25 cellular contexts compared by ENCODE assay signal in genomic region chr6:150150458-150150820, GRCh38. TPM values are rescaled to one million over a fixed set of nuclear protein-coding genes. Genes with fewer than 3 reads are reported as not detected.
"Had no signal": no experiment of that assay in that cellular context is flagged by ENCODE, and none has a peak within 500 bp of the region (broad histone marks: within the 10 kb centered on the region; RNA-seq: fewer than 3 reads in every experiment).

No MANE protein-coding gene starts in this region.

- H3K27ac Mint-ChIP-seq: endodermal cell; mesothelial cell of epicardium; stimulated activated naive B cell treated with anti-CD40 and anti-IgM and Interleukin-4, amounts not matched to agents 10 μg/mL and 1 μg/mL and 100 μg/mL, for 72 hours; T-helper 2 cell treated with Interferon-gamma antibody and Interleukin-4, amounts not matched to agents 5 μg/mL and 100 μg/mL, for 36 hours had no signal

- H3K9me3 ChIP-seq: esophagus squamous epithelium, pancreas, prostate gland, stomach, tibial artery had no signal

- H3K36me3 Mint-ChIP-seq: mesothelial cell of epicardium; stimulated activated naive B cell treated with anti-CD40 and anti-IgM and Interleukin-4, amounts not matched to agents 10 μg/mL and 1 μg/mL and 100 μg/mL, for 72 hours had no signal

- H3K4me3 Mint-ChIP-seq: endodermal cell; mesothelial cell of epicardium; stimulated activated naive B cell treated with anti-CD40 and anti-IgM and Interleukin-4, amounts not matched to agents 10 μg/mL and 1 μg/mL and 100 μg/mL, for 72 hours; T-helper 2 cell treated with Interferon-gamma antibody and Interleukin-4, amounts not matched to agents 5 μg/mL and 100 μg/mL, for 36 hours had no signal

- FAIRE-seq: astrocyte, pancreas had no signal

- H3K9me3 Mint-ChIP-seq: endodermal cell; mesothelial cell of epicardium; stimulated activated naive B cell treated with anti-CD40 and anti-IgM and Interleukin-4, amounts not matched to agents 10 μg/mL and 1 μg/mL and 100 μg/mL, for 72 hours; T-helper 2 cell treated with Interferon-gamma antibody and Interleukin-4, amounts not matched to agents 5 μg/mL and 100 μg/mL, for 36 hours had no signal

- DNase-seq: activated CD4-positive, alpha-beta T cell treated with anti-CD3 and anti-CD28 coated beads for 4 hours; activated CD4-positive, alpha-beta T cell treated with anti-CD3 and anti-CD28 coated beads, Interleukin-2, amount 50 U/mL, for 48 hours; activated CD8-positive, alpha-beta memory T cell treated with anti-CD3 and anti-CD28 coated beads for 24 hours; activated gamma-delta T cell; activated naive CD4-positive, alpha-beta T cell treated with anti-CD3 and anti-CD28 coated beads, Interleukin-2, amount 50 U/mL, for 16 hours; amniotic stem cell; brain microvascular endothelial cell; central memory CD4-positive, alpha-beta T cell; endodermal cell; esophagus squamous epithelium; foreskin melanocyte; naive B cell; pancreas; retina; stimulated activated CD4-positive, alpha-beta T cell treated with anti-CD3 and anti-CD28 coated beads, Interleukin-15, amount 100 ng/mL, for 24 hours; stimulated activated CD4-positive, alpha-beta T cell treated with anti-CD3 and anti-CD28 coated beads, Interleukin-2, amount 100 ng/mL, for 24 hours; stimulated activated naive B cell treated with anti-CD40 and anti-IgM and Interleukin-4, amounts not matched to agents 10 μg/mL and 1 μg/mL and 100 μg/mL, for 72 hours; stomach; T-helper 1 cell; tibial artery had no signal

- H3K4me1 ChIP-seq: pancreas, prostate gland, tibial artery had no signal

- H3K36me3 ChIP-seq: brain microvascular endothelial cell, esophagus squamous epithelium, pancreas, prostate gland, stomach, tibial artery had no signal

- H3K4me3 ChIP-seq: esophagus squamous epithelium, pancreas, prostate gland, stomach, tibial artery had no signal

- ATAC-seq: pancreas; stimulated activated naive B cell treated with anti-CD40 and anti-IgM and Interleukin-4, amounts not matched to agents 10 μg/mL and 1 μg/mL and 100 μg/mL, for 72 hours had no signal

- H3K27ac ChIP-seq: brain microvascular endothelial cell, pancreas, prostate gland, stomach, tibial artery had no signal

RNA-seq across cellular contexts. Expression of gene PPP1R14C, which starts 7.6 kb away (rescaled TPM):
- polyA plus RNA-seq: liver had no signal
